19 cellular contexts compared by ENCODE assay signal in genomic region chr6:143432588-143432987, GRCh38. TPM values are rescaled to one million over a fixed set of nuclear protein-coding genes. Genes with fewer than 3 reads are reported as not detected.
DNase-seq lines count a peak whose midpoint lies in the region; ATAC-seq, FAIRE-seq and TF ChIP-seq lines count a peak whose summit lies in the region.
"Had no signal": no experiment of that assay in that cellular context is flagged by ENCODE, and none has a peak within 500 bp of the region (broad histone marks: within the 10 kb centered on the region; RNA-seq: fewer than 3 reads in every experiment).

No MANE protein-coding gene starts in this region.

- peak; percentile 33 for FAIRE-seq in GM12892 (lab: Jason Lieb, UNC)
- FAIRE-seq: A549, D721Med, GM12891 had no signal

- H3K4me3 ChIP-seq in liver (ENCODE audit: low read depth in 1 of 3, low read length in 3 of 3), result no peak overlapping the region
- H3K4me3 ChIP-seq: A549; BLaER1 treated with 17β-estradiol and CSF1 and Interleukin-3, amounts not matched to agents 10 nM and 100 nM had no signal

- 63% methylated on average over 4 of the region's 4 CpGs for WGBS in liver

- H3K27ac ChIP-seq in liver (ENCODE audit: low read depth in 1 of 2, low read length in 2 of 2), result peak overlapping the region in 1 of 2 donors; percentile 38
- H3K27ac ChIP-seq: 22Rv1; A549; BLaER1 treated with 17β-estradiol and CSF1 and Interleukin-3, amounts not matched to agents 10 nM and 100 nM; C4-2B had no signal

- DNase-seq in GM12892 (ENCODE audit: insufficient read length) (no peak), left lobe of liver (ENCODE audit: low spot score) (no peak)
- no peak for DNase-seq in activated naive CD4-positive, alpha-beta T cell treated with anti-CD3 and anti-CD28 coated beads, Interleukin-2, amount 50 U/mL, for 16 hours
- DNase-seq: AML-193; Caco-2; Calu3; CD4-positive, alpha-beta T cell; CD8-positive, alpha-beta T cell; DMS79 treated with DMSO at 0.1 percent for 48 hours; GF-D8 had no signal

- TF ChIP-seq RAD21 in liver (IDR thresholded peaks at IDR 0.05), result peak; percentile 38 to 54

- peaks cover 4 to 25% (median 23%) of the 10 kb centered on the region in 4 donors for H3K4me1 ChIP-seq in liver (ENCODE audit: control insufficient read depth in 4 of 4, insufficient read depth in 4 of 4, low read length in 3 of 4)
- H3K4me1 ChIP-seq: A549; BLaER1 treated with 17β-estradiol and CSF1 and Interleukin-3, amounts not matched to agents 10 nM and 100 nM; Caco-2 had no signal

- no peak for TF ChIP-seq POLR2A in GM12892 (IDR thresholded peaks at IDR 0.05; ENCODE audit: low read depth, low read length)

- ATAC-seq in left lobe of liver (peak; percentile 85), GM18870 (IDR thresholded peaks at IDR 0.05; ENCODE audit: unreplicated experiment) (no peak), HG03469 (IDR thresholded peaks at IDR 0.05; ENCODE audit: unreplicated experiment) (no peak)
- ATAC-seq: A549; CD8-positive, alpha-beta T cell had no signal

- H3K27me3 ChIP-seq in liver (ENCODE audit: control insufficient read depth in 4 of 4, insufficient read depth in 4 of 4, low read length in 3 of 4), result no peaks in the 10 kb centered on the region
- H3K27me3 ChIP-seq: BLaER1 treated with 17β-estradiol and CSF1 and Interleukin-3, amounts not matched to agents 10 nM and 100 nM had no signal

- no peak overlapping the region for H3K9ac ChIP-seq in liver (ENCODE audit: low read depth in 1 of 2, low read length in 2 of 2)
- H3K9ac ChIP-seq: BLaER1 treated with 17β-estradiol and CSF1 and Interleukin-3, amounts not matched to agents 10 nM and 100 nM had no signal

- no peaks in the 10 kb centered on the region for H3K9me3 ChIP-seq in liver (ENCODE audit: control insufficient read depth in 4 of 4, low read length in 3 of 4)
- H3K9me3 ChIP-seq: A549; BLaER1 treated with 17β-estradiol and CSF1 and Interleukin-3, amounts not matched to agents 10 nM and 100 nM; Caco-2 had no signal

- no peak for TF ChIP-seq CTCF in liver (IDR thresholded peaks at IDR 0.05; ENCODE audit: low read depth, low read length, missing input control)

- H3K36me3 ChIP-seq in liver (ENCODE audit: control insufficient read depth in 4 of 4, insufficient read depth in 3 of 4, low read depth in 1 of 4, low read length in 3 of 4), result no peaks in the 10 kb centered on the region

TF ChIP-seq in liver, 16 proteins besides CTCF, POLR2A, EP300 and RAD21:
- peak; percentile 28 for TF ChIP-seq SP1 (IDR thresholded peaks at IDR 0.05)
- TF ChIP-seq EGR1 (IDR thresholded peaks at IDR 0.05; ENCODE audit: low read depth in 2 of 2), result no peak
- no peak for TF ChIP-seq JUND (IDR thresholded peaks at IDR 0.05)
- peak; percentile 77 to 80 for TF ChIP-seq HNF4A (conservative IDR thresholded peaks at IDR 0.05)
- peak; percentile 35 for TF ChIP-seq ZBTB33 (IDR thresholded peaks at IDR 0.05)
- peak; percentile 19 for TF ChIP-seq FOXA1 (IDR thresholded peaks at IDR 0.05)
- TF ChIP-seq MAX (IDR thresholded peaks at IDR 0.05), result peak; percentile 24
- TF ChIP-seq HNF4G (IDR thresholded peaks at IDR 0.05), result peak; percentile 52
- no peak for TF ChIP-seq REST (IDR thresholded peaks at IDR 0.05)
- TF ChIP-seq FOXA2 (IDR thresholded peaks at IDR 0.05), result no peak
- peak; percentile 51 to 61 for TF ChIP-seq RXRA (IDR thresholded peaks at IDR 0.05)
- no peak for TF ChIP-seq ATF3 (IDR thresholded peaks at IDR 0.05)
- TF ChIP-seq NR2F2 (IDR thresholded peaks at IDR 0.05), result peak; percentile 10
- TF ChIP-seq YY1 (IDR thresholded peaks at IDR 0.05), result peak; percentile 23
- TF ChIP-seq GABPA (IDR thresholded peaks at IDR 0.05 in 1 of 2, conservative IDR thresholded peaks at IDR 0.05 in 1 of 2), result no peak
- TF ChIP-seq TAF1 (conservative IDR thresholded peaks at IDR 0.05), result no peak

RNA-seq across cellular contexts. Expression of gene ADAT2, which starts 17.9 kb away (rescaled TPM):
- 24.6 TPM for polyA plus RNA-seq in GM12892 (2012; ENCODE audit: missing spikeins)
- total RNA-seq in left lobe of liver (4.6 TPM), liver (1 to 10 TPM; 2.4 to 2.7 TPM)
- 1 to 10 TPM; 1.4 to 3.7 TPM for polyA plus RNA-seq in liver

RNA-seq across cellular contexts. Expression of gene PEX3, which starts 18.0 kb away (rescaled TPM):
- 26.1 TPM for polyA plus RNA-seq in GM12892 (2012; ENCODE audit: missing spikeins)
- total RNA-seq in left lobe of liver, result 23.3 TPM
- total RNA-seq in liver, result 10 to 100 TPM; 12.7 to 15.6 TPM
- 10 to 100 TPM; 14.8 to 27.2 TPM for polyA plus RNA-seq in liver
